In the genomic region with DNA sequence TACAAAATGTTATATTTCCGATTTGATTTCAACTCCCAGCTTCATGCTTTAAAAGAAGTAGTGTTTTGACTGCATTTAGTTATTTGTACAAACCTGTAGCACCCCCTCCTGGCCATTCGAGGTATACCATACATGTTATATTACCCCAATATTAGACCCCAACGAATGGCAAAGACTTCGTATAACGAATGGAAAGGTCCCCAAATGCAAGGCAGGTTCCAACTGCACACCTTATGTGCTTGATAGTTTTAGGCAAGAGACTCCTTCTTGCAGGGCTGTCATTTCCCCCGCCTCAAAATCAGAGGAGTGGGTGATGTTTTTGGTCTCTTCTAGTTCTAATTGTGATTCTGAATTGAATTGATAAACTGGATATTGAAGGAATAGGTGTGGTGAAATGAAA, we compare ENCODE assay signal across 9 cellular contexts.
A peak's percentile ranks its signal among the peaks of the same experiment; 100 is the strongest.
DNase-seq lines count a peak whose midpoint lies in the region; ATAC-seq and TF ChIP-seq lines count a peak whose summit lies in the region.
"Had no signal": no experiment of that assay in that cellular context is flagged by ENCODE, and none has a peak within 500 bp of the region (broad histone marks: within the 10 kb centered on the region; RNA-seq: fewer than 3 reads in every experiment).

No MANE protein-coding gene starts in this region.

- CTCF ChIA-PET in AG04449 (lab: Yijun Ruan, JAX), result interaction anchor here (0.7 to 15.2 kb wide), 29 partner anchors 8 to 474 kb away, joined by 3 to 226 read pairs (median 5); partner anchors contain the start of gene AMPH
- CTCF ChIA-PET in activated CD8-positive, alpha-beta T cell treated with anti-CD3 and anti-CD28 coated beads for 36 hours (lab: Charles Lee), result interaction anchor here (0.7 to 6.8 kb wide), 38 partner anchors 9 to 457 kb away, joined by 3 to 121 read pairs (median 5); no protein-coding TSS in a partner anchor

- POLR2A ChIA-PET in AG04449 (lab: Yijun Ruan, JAX), result no interaction called here
- POLR2A ChIA-PET in activated CD8-positive, alpha-beta T cell treated with anti-CD3 and anti-CD28 coated beads for 36 hours (lab: Charles Lee), result interaction anchor here (0.6 kb wide), 2 partner anchors 27 to 1655 kb away, joined by 3 read pairs; no protein-coding TSS in a partner anchor

- no peak overlapping the region for H3K27ac Mint-ChIP-seq in activated CD8-positive, alpha-beta T cell treated with anti-CD3 and anti-CD28 coated beads for 36 hours

- H3K27me3 Mint-ChIP-seq in activated CD8-positive, alpha-beta T cell treated with anti-CD3 and anti-CD28 coated beads for 36 hours, result no peaks in the 10 kb centered on the region

- TF ChIP-seq CTCF in AG04449 (IDR thresholded peaks at IDR 0.05; ENCODE audit: insufficient read depth, low read length, missing control alignments) (peak; percentile 26), GM10266 (IDR thresholded peaks at IDR 0.05; ENCODE audit: control insufficient read depth, insufficient read depth, low read depth, missing control alignments) (peak; percentile 51), fibroblast of the aortic adventitia (IDR thresholded peaks at IDR 0.05; ENCODE audit: insufficient read depth, low read length) (peak; percentile 49), smooth muscle cell (IDR thresholded peaks at IDR 0.05; ENCODE audit: borderline replicate concordance, insufficient read depth, poor library complexity, severe bottlenecking) (peak; percentile 62)
- peak; percentile 85 for TF ChIP-seq CTCF in activated CD8-positive, alpha-beta T cell treated with anti-CD3 and anti-CD28 coated beads for 36 hours (IDR thresholded peaks at IDR 0.05)

- H3K9ac ChIP-seq in smooth muscle cell (ENCODE audit: low read depth), result no peak overlapping the region

- H3K4me3 ChIP-seq in AG04449 (ENCODE audit: low read depth, low read length) (no peak overlapping the region), fibroblast of the aortic adventitia (ENCODE audit: low read depth, low read length) (no peak overlapping the region), smooth muscle cell (no peak overlapping the region)

- 43% methylated on average over 6 of the region's 6 CpGs for WGBS in smooth muscle cell (ENCODE audit: low lambda C conversion rate)

- no peaks in the 10 kb centered on the region for H3K36me3 ChIP-seq in smooth muscle cell (ENCODE audit: low read depth)

- ATAC-seq in activated CD8-positive, alpha-beta T cell treated with anti-CD3 and anti-CD28 coated beads for 36 hours, result peak; percentile 64
- no peak for ATAC-seq in HG03342 (IDR thresholded peaks at IDR 0.05; ENCODE audit: unreplicated experiment)
- ATAC-seq in GM21619 (IDR thresholded peaks at IDR 0.05; ENCODE audit: unreplicated experiment), result no peak

- H3K79me2 ChIP-seq in smooth muscle cell (ENCODE audit: low read depth), result no peaks in the 10 kb centered on the region

- no peaks in the 10 kb centered on the region for H4K20me1 ChIP-seq in smooth muscle cell (ENCODE audit: low read depth)

- no peaks in the 10 kb centered on the region for H3K27me3 ChIP-seq in smooth muscle cell (ENCODE audit: low read depth)

- peaks cover 3% of the 10 kb centered on the region for H3K36me3 Mint-ChIP-seq in activated CD8-positive, alpha-beta T cell treated with anti-CD3 and anti-CD28 coated beads for 36 hours (ENCODE audit: low read depth)

- H3K4me2 ChIP-seq in smooth muscle cell, result no peak overlapping the region

- no peaks in the 10 kb centered on the region for H3K9me3 ChIP-seq in smooth muscle cell (replicated peaks; ENCODE audit: low read depth)

- DNase-seq in AG04449 (ENCODE audit: low read depth, low spot score) (no peak), GM10266 (ENCODE audit: extremely low spot score) (peak; percentile 41), LoVo (ENCODE audit: low spot score) (peak; percentile 15), fibroblast of the aortic adventitia (ENCODE audit: low read depth) (peak; percentile 48), smooth muscle cell (lab: John Stamatoyannopoulos, UW; ENCODE audit: unreplicated experiment) (no peak)
- DNase-seq in activated CD8-positive, alpha-beta T cell treated with anti-CD3 and anti-CD28 coated beads for 36 hours, result peak; percentile 85

- peaks cover 25% of the 10 kb centered on the region for H3K4me1 Mint-ChIP-seq in activated CD8-positive, alpha-beta T cell treated with anti-CD3 and anti-CD28 coated beads for 36 hours (ENCODE audit: low read depth)

- H3K4me1 ChIP-seq in smooth muscle cell (ENCODE audit: low read depth), result no peaks in the 10 kb centered on the region

- no peak overlapping the region for H3K27ac ChIP-seq in smooth muscle cell (ENCODE audit: low read depth)
- H3K27ac ChIP-seq: epithelial cell of prostate had no signal

- no peaks in the 10 kb centered on the region for H3K9me3 Mint-ChIP-seq in activated CD8-positive, alpha-beta T cell treated with anti-CD3 and anti-CD28 coated beads for 36 hours

- no peak overlapping the region for H3K4me3 Mint-ChIP-seq in activated CD8-positive, alpha-beta T cell treated with anti-CD3 and anti-CD28 coated beads for 36 hours

- no peak overlapping the region for H2AFZ ChIP-seq in smooth muscle cell (ENCODE audit: low read depth)

- intact Hi-C loops in activated CD8-positive, alpha-beta T cell treated with anti-CD3 and anti-CD28 coated beads for 36 hours (cut with micrococcal nuclease), result loop anchor here (1.0 kb wide), 1 partner anchor 267 kb away; no protein-coding TSS in a partner anchor

- no peaks in the 10 kb centered on the region for H3F3A ChIP-seq in smooth muscle cell (ENCODE audit: low read depth)

Comparison
In these comparisons a context has a peak if more than half of its experiments do, and no peak if none do; other contexts are left out.
1. DNase-seq: peak in GM10266 (single experiment), LoVo (single experiment), activated CD8-positive, alpha-beta T cell treated with anti-CD3 and anti-CD28 coated beads for 36 hours (single experiment) and fibroblast of the aortic adventitia (single experiment); none in AG04449 (single experiment) and smooth muscle cell (single experiment).
2. CTCF ChIP-seq: peak in every context shown above with its lines; median percentile 85 in activated CD8-positive, alpha-beta T cell treated with anti-CD3 and anti-CD28 coated beads for 36 hours; 62 in smooth muscle cell; 51 in GM10266; 49 in fibroblast of the aortic adventitia; 26 in AG04449.